In genomic region chr2:177250461-177250860, GRCh38 we compare ENCODE assay signal across 13 cellular contexts. TPM values are rescaled to one million over a fixed set of nuclear protein-coding genes. Genes with fewer than 3 reads are reported as not detected.
DNase-seq lines count a peak whose midpoint lies in the region; ATAC-seq, FAIRE-seq and TF ChIP-seq lines count a peak whose summit lies in the region.
"Had no signal": no experiment of that assay in that cellular context is flagged by ENCODE, and none has a peak within 500 bp of the region (broad histone marks: within the 10 kb centered on the region; RNA-seq: fewer than 3 reads in every experiment).

No MANE protein-coding gene starts in this region.

- BruUV-seq in Caco-2 (replicated peaks; lab: Mats Ljungman, UMichigan) = no TSS peak

- H3K9me2 ChIP-seq in Karpas-422 (replicated peaks; ENCODE audit: insufficient read depth, low read length) = no peaks in the 10 kb centered on the region

- no peaks in the 10 kb centered on the region for H3K9me3 Mint-ChIP-seq in CD4-positive, alpha-beta memory T cell
- H3K9me3 Mint-ChIP-seq in astrocyte (ENCODE audit: unreplicated experiment) = no peaks in the 10 kb centered on the region
- no peaks in the 10 kb centered on the region for H3K9me3 Mint-ChIP-seq in Caco-2 (ENCODE audit: unreplicated experiment)
- H3K9me3 Mint-ChIP-seq: stimulated activated memory B cell treated with anti-CD40 and anti-IgM and Interleukin-4, amounts not matched to agents 10 μg/mL and 1 μg/mL and 100 μg/mL, for 72 hours had no signal

- H3K36me3 Mint-ChIP-seq in CD4-positive, alpha-beta memory T cell = peaks cover 12 to 49% of the 10 kb centered on the region in 2 donors
- H3K36me3 Mint-ChIP-seq in astrocyte (ENCODE audit: low read depth, unreplicated experiment) = peaks cover 7% of the 10 kb centered on the region
- H3K36me3 Mint-ChIP-seq in Caco-2 (ENCODE audit: insufficient read depth, unreplicated experiment) = peaks cover 63% of the 10 kb centered on the region

- H3K36me3 ChIP-seq in CD4-positive, alpha-beta memory T cell (ENCODE audit: insufficient read depth, low read length) = no peaks in the 10 kb centered on the region
- H3K36me3 ChIP-seq in Karpas-422 (ENCODE audit: insufficient read depth, low read length) (peaks cover 11% of the 10 kb centered on the region; the same call in 1 of the 2 replicates), astrocyte (ENCODE audit: insufficient read depth, low read length) (no peaks in the 10 kb centered on the region), osteoblast (ENCODE audit: insufficient read depth, low read length) (peaks cover 29% of the 10 kb centered on the region), Caco-2 (ENCODE audit: control insufficient read depth, insufficient read depth, low read length) (no peaks in the 10 kb centered on the region)

- no peaks in the 10 kb centered on the region for H3K27me3 Mint-ChIP-seq in CD4-positive, alpha-beta memory T cell
- no peaks in the 10 kb centered on the region for H3K27me3 Mint-ChIP-seq in astrocyte (ENCODE audit: low read depth, unreplicated experiment)
- H3K27me3 Mint-ChIP-seq in Caco-2 (ENCODE audit: insufficient read depth, unreplicated experiment) = no peaks in the 10 kb centered on the region
- H3K27me3 Mint-ChIP-seq: stimulated activated memory B cell treated with anti-CD40 and anti-IgM and Interleukin-4, amounts not matched to agents 10 μg/mL and 1 μg/mL and 100 μg/mL, for 72 hours had no signal

- H3K4me1 Mint-ChIP-seq in CD4-positive, alpha-beta memory T cell = peaks cover 68 to 93% (median 78%) of the 10 kb centered on the region in 4 donors
- H3K4me1 Mint-ChIP-seq in astrocyte (ENCODE audit: low read depth, unreplicated experiment) (peaks cover 51% of the 10 kb centered on the region), Caco-2 (ENCODE audit: low read depth, unreplicated experiment) (peaks cover 46% of the 10 kb centered on the region)

- no peaks in the 10 kb centered on the region for H3K9me3 ChIP-seq in CD4-positive, alpha-beta memory T cell (ENCODE audit: control insufficient read depth in 1 of 2, low read length in 2 of 2)
- no peaks in the 10 kb centered on the region for H3K9me3 ChIP-seq in Karpas-422 (ENCODE audit: low read length)
- H3K9me3 ChIP-seq in astrocyte (ENCODE audit: insufficient read depth, low read depth, low read length) = no peaks in the 10 kb centered on the region
- H3K9me3 ChIP-seq in osteoblast (ENCODE audit: low read depth, low read length) = no peaks in the 10 kb centered on the region
- H3K9me3 ChIP-seq in Caco-2 = no peaks in the 10 kb centered on the region

- no peak overlapping the region for H3K27ac ChIP-seq in CD4-positive, alpha-beta memory T cell (ENCODE audit: low read depth, low read length)
- H3K27ac ChIP-seq in Karpas-422 (ENCODE audit: low read length) (peak overlapping the region; percentile 95), astrocyte (ENCODE audit: low read depth, low read length) (no peak overlapping the region), osteoblast (ENCODE audit: low read depth, low read length) (peak overlapping the region; percentile 73)
- H3K27ac ChIP-seq: foreskin keratinocyte had no signal

- H3K4me3 Mint-ChIP-seq in CD4-positive, alpha-beta memory T cell = peak overlapping the region in 1 of 8 donors; percentile 52
- H3K4me3 Mint-ChIP-seq in astrocyte (ENCODE audit: unreplicated experiment) = peak overlapping the region; percentile 8
- no peak overlapping the region for H3K4me3 Mint-ChIP-seq in Caco-2 (ENCODE audit: unreplicated experiment)
- H3K4me3 Mint-ChIP-seq: stimulated activated memory B cell treated with anti-CD40 and anti-IgM and Interleukin-4, amounts not matched to agents 10 μg/mL and 1 μg/mL and 100 μg/mL, for 72 hours had no signal

- H3K4me2 ChIP-seq in Karpas-422 (ENCODE audit: low read depth, low read length, poor library complexity, severe bottlenecking) (peak overlapping the region; percentile 26), astrocyte (ENCODE audit: low read length) (no peak overlapping the region), osteoblast (ENCODE audit: insufficient read depth, low read length) (no peak overlapping the region)

- H3K4me3 ChIP-seq in CD4-positive, alpha-beta memory T cell (ENCODE audit: low read length in 2 of 2) = no peak overlapping the region
- H3K4me3 ChIP-seq in Karpas-422 (ENCODE audit: low read length) (no peak overlapping the region), astrocyte (ENCODE audit: insufficient read depth, low read depth, low read length) (no peak overlapping the region), osteoblast (ENCODE audit: insufficient read depth, low read length) (no peak overlapping the region), Caco-2 (ENCODE audit: low read depth, low read length) (no peak overlapping the region)

- no peak for DNase-seq in CD4-positive, alpha-beta memory T cell
- DNase-seq in Karpas-422 = no peak
- no peak for DNase-seq in astrocyte (ENCODE audit: low read depth)
- no peak for DNase-seq in osteoblast (ENCODE audit: insufficient read length, low spot score, missing footprints)
- no peak for DNase-seq in Caco-2
- DNase-seq: activated CD4-positive, alpha-beta T cell treated with anti-CD3 and anti-CD28 coated beads, Interleukin-2, amount 50 U/mL, for 48 hours; foreskin keratinocyte; mesendoderm; NCI-H1092 had no signal

- ATAC-seq in GM18858 (IDR thresholded peaks at IDR 0.05; ENCODE audit: unreplicated experiment) = no peak
- ATAC-seq in HG03280 (IDR thresholded peaks at IDR 0.05; ENCODE audit: unreplicated experiment) = no peak
- ATAC-seq: foreskin keratinocyte; HCT116; stimulated activated memory B cell treated with anti-CD40 and anti-IgM and Interleukin-4, amounts not matched to agents 10 μg/mL and 1 μg/mL and 100 μg/mL, for 72 hours had no signal

- peaks cover 84% of the 10 kb centered on the region for H3K4me1 ChIP-seq in CD4-positive, alpha-beta memory T cell (ENCODE audit: insufficient read depth, low read length)
- H3K4me1 ChIP-seq in Karpas-422 (ENCODE audit: low read length) = peaks cover 97% of the 10 kb centered on the region
- H3K4me1 ChIP-seq in astrocyte (ENCODE audit: insufficient read depth, low read length) = peaks cover 26% of the 10 kb centered on the region
- H3K4me1 ChIP-seq in osteoblast (ENCODE audit: insufficient read depth, low read length) = peaks cover 30% of the 10 kb centered on the region
- peaks cover 35% of the 10 kb centered on the region for H3K4me1 ChIP-seq in Caco-2

- no peak for TF ChIP-seq CTCF in astrocyte (IDR thresholded peaks at IDR 0.05; ENCODE audit: insufficient read depth, low read depth, low read length)
- no peak for TF ChIP-seq CTCF in osteoblast (IDR thresholded peaks at IDR 0.05; ENCODE audit: extremely low read depth, low read depth, low read length)
- TF ChIP-seq CTCF in Caco-2 (IDR thresholded peaks at IDR 0.05; ENCODE audit: insufficient read depth in 1 of 2, low read depth in 1 of 2, low read length in 1 of 2, severe bottlenecking in 1 of 2, unreplicated experiment in 1 of 2) = no peak

- intact Hi-C loops in CD4-positive, alpha-beta memory T cell (cut with micrococcal nuclease) = loop anchor here (1.0 kb wide), 1 partner anchor 10 kb away; no protein-coding TSS in a partner anchor
- intact Hi-C loops in Caco-2 (cut with micrococcal nuclease; ENCODE audit: unreplicated experiment) = no loop called here

- H3K27me3 ChIP-seq in CD4-positive, alpha-beta memory T cell (ENCODE audit: insufficient read depth, low read length) = no peaks in the 10 kb centered on the region
- H3K27me3 ChIP-seq in Karpas-422 (ENCODE audit: low read length) = no peaks in the 10 kb centered on the region
- no peaks in the 10 kb centered on the region for H3K27me3 ChIP-seq in astrocyte (ENCODE audit: insufficient read depth, low read length)
- H3K27me3 ChIP-seq in osteoblast (ENCODE audit: insufficient read depth, low read length) = no peaks in the 10 kb centered on the region
- H3K27me3 ChIP-seq in Caco-2 (replicated peaks; ENCODE audit: control insufficient read depth, insufficient read depth, low read length) = no peaks in the 10 kb centered on the region
- H3K27me3 ChIP-seq: foreskin keratinocyte had no signal

- FAIRE-seq in astrocyte (lab: Jason Lieb, UNC) = no peak

- CTCF ChIA-PET in CD4-positive, alpha-beta memory T cell (lab: Charles Lee; ENCODE audit: partially characterized antibody) = interaction anchor here (0.8 kb wide), 1 partner anchor 76 kb away, joined by 3 read pairs; no protein-coding TSS in a partner anchor
- CTCF ChIA-PET in Caco-2 (lab: Charles Lee) = no interaction called here

- POLR2A ChIA-PET in CD4-positive, alpha-beta memory T cell (lab: Charles Lee; ENCODE audit: partially characterized antibody) = interaction anchor here (0.9 to 1.6 kb wide), 2 partner anchors 9 to 13 kb away, joined by 4 to 12 read pairs; partner anchors contain the start of gene NFE2L2
- POLR2A ChIA-PET in Caco-2 (lab: Charles Lee) = no interaction called here

- H3K9ac ChIP-seq in Karpas-422 (ENCODE audit: low read length) = no peak overlapping the region
- H3K9ac ChIP-seq in astrocyte (ENCODE audit: low read length) = no peak overlapping the region

- H4K20me1 ChIP-seq in Karpas-422 (ENCODE audit: insufficient read depth, low read depth, low read length) (peaks cover 48% of the 10 kb centered on the region; the same call in 1 of the 2 replicates), astrocyte (ENCODE audit: insufficient read depth, low read length) (peaks cover 96% of the 10 kb centered on the region), osteoblast (ENCODE audit: insufficient read depth, low read length) (peaks cover 71% of the 10 kb centered on the region)

- peak overlapping the region; percentile 56 to 95 (median 89) for H3K27ac Mint-ChIP-seq in CD4-positive, alpha-beta memory T cell
- H3K27ac Mint-ChIP-seq in astrocyte (ENCODE audit: unreplicated experiment) (no peak overlapping the region), Caco-2 (ENCODE audit: unreplicated experiment) (no peak overlapping the region)

- H2AFZ ChIP-seq in Karpas-422 (ENCODE audit: low read length) (no peak overlapping the region), astrocyte (ENCODE audit: low read depth, low read length) (no peak overlapping the region), osteoblast (ENCODE audit: low read length) (no peak overlapping the region)

- H3K79me2 ChIP-seq in Karpas-422 (ENCODE audit: low read length) (peaks cover 100% of the 10 kb centered on the region), astrocyte (ENCODE audit: insufficient read depth, low read length) (peaks cover 98% of the 10 kb centered on the region), osteoblast (ENCODE audit: insufficient read depth, low read length) (peaks cover 99% of the 10 kb centered on the region)

RNA-seq across cellular contexts. Expression of gene NFE2L2, which starts 14.1 kb away (rescaled TPM):
- total RNA-seq in CD4-positive, alpha-beta memory T cell = 10 to 100 TPM; 86.9 TPM
- 10 to 100 TPM; 39.6 to 63.6 TPM for polyA plus RNA-seq in CD4-positive, alpha-beta memory T cell
- 33.1 and 66.7 TPM in 2 replicates for total RNA-seq in Karpas-422 (2014; rRNA removed; shearing (Covaris generic); ENCODE audit: low replicate concordance)
- total RNA-seq in astrocyte (81.0 and 83.3 TPM in 2 replicates), osteoblast (84.3 and 91.9 TPM in 2 replicates), Caco-2 (2022) (75.7 and 80.5 TPM in 2 replicates)

RNA-seq across cellular contexts. Expression of gene HNRNPA3, which starts 37.9 kb away (rescaled TPM):
- total RNA-seq in CD4-positive, alpha-beta memory T cell = 100 to 1,000 TPM; 172 to 175 TPM
- polyA plus RNA-seq in CD4-positive, alpha-beta memory T cell = 10 to 100 TPM; 41.1 to 64.5 TPM
- total RNA-seq in Karpas-422 (2014; rRNA removed; shearing (Covaris generic); ENCODE audit: low replicate concordance) = 51.7 and 62.7 TPM in 2 replicates
- total RNA-seq in astrocyte (147 and 184 TPM in 2 replicates), osteoblast (19.7 and 21.4 TPM in 2 replicates), Caco-2 (2022) (322 and 332 TPM in 2 replicates)

Comparison
In these comparisons a context has a peak if more than half of its experiments do, and no peak if none do; other contexts are left out.
1. H3K27ac ChIP-seq: peak in Karpas-422 (single experiment) and osteoblast (single experiment); none in CD4-positive, alpha-beta memory T cell (single experiment) and astrocyte (single experiment).
2. H3K27ac Mint-ChIP-seq: peak in CD4-positive, alpha-beta memory T cell (7 of 7); none in astrocyte (single experiment) and Caco-2 (single experiment).